ENCODE assay signal across 10 cellular contexts in the genomic region with DNA sequence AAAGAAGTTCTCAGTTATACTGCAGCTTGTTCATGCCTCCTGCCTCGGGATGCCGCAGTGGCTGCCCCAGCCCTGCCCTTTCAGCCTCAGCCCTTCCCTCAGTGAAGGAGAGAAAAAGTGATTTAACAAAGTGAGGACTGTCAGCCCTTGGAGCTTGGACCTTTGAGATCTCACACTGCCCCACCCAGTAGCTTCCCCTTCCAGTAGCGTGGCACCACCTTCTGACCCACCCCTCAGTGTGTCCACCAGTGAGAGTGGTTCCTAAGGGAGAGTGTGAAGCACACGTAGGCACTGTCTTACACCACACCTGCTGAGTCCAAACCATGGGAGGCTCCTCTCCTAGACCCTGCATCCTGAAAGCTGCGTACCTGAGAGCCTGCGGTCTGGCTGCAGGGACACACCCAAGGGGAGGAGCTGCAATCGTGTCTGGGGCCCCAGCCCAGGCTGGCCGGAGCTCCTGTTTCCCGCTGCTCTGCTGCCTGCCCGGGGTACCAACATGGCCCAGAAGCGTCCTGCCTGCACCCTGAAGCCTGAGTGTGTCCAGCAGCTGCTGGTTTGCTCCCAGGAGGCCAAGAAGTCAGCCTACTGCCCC. TPM values are rescaled to one million over a fixed set of nuclear protein-coding genes. Genes with fewer than 3 reads are reported as not detected.
A peak's percentile ranks its signal among the peaks of the same experiment; 100 is the strongest.
DNase-seq lines count a peak whose midpoint lies in the region; ATAC-seq and TF ChIP-seq lines count a peak whose summit lies in the region.
"Had no signal": no experiment of that assay in that cellular context is flagged by ENCODE, and none has a peak within 500 bp of the region (broad histone marks: within the 10 kb centered on the region; RNA-seq: fewer than 3 reads in every experiment).

A gene (plus strand): TSS at position 464 of the 592 bp plus-strand sequence. CDS start 33 bp downstream, at position 497.

- TF ChIP-seq CTCF in fibroblast of mammary gland (conservative IDR thresholded peaks at IDR 0.05; ENCODE audit: control insufficient read depth, insufficient read depth, low read depth, low read length) (no peak), dorsolateral prefrontal cortex (IDR thresholded peaks at IDR 0.05 in 54 of 56, conservative IDR thresholded peaks at IDR 0.05 in 2 of 56; ENCODE audit: low read depth in 1 of 56, partially characterized antibody in 56 of 56) (no peak)

- peak within 1 kb of the TSS in 6 of 11 experiments; percentile 8 to 47 (median 35); a peak in 10 of 22 replicates for H3K9ac ChIP-seq in BLaER1 treated with 17β-estradiol and CSF1 and Interleukin-3, amounts not matched to agents 10 nM and 100 nM
- H3K9ac ChIP-seq: KMS-11 had no signal

- peaks cover 0 to 35% (median 20%) of the 10 kb centered on the region in 10 experiments; a peak in 15 of 20 replicates for H3K4me1 ChIP-seq in BLaER1 treated with 17β-estradiol and CSF1 and Interleukin-3, amounts not matched to agents 10 nM and 100 nM
- peaks cover 0 to 4% of the 10 kb centered on the region in 2 donors for H3K4me1 ChIP-seq in muscle layer of duodenum (ENCODE audit: control insufficient read depth in 1 of 2, insufficient read depth in 2 of 2, low read length in 2 of 2)
- no peaks in the 10 kb centered on the region for H3K4me1 ChIP-seq in SJCRH30

- H3K9me3 ChIP-seq in BLaER1 treated with 17β-estradiol and CSF1 and Interleukin-3, amounts not matched to agents 10 nM and 100 nM (replicated peaks in 1 of 11): no peaks in the 10 kb centered on the region
- H3K9me3 ChIP-seq in muscle layer of duodenum (ENCODE audit: control insufficient read depth in 1 of 2, low read length in 2 of 2) (no peaks in the 10 kb centered on the region), SJCRH30 (replicated peaks) (no peaks in the 10 kb centered on the region)

- DNase-seq in NOMO-1 (lab: John Stamatoyannopoulos, UW; ENCODE audit: unreplicated experiment in 2 of 2) (peak; percentile 65 to 81), fibroblast of mammary gland (ENCODE audit: low read depth) (no peak), SJCRH30 (no peak), dorsolateral prefrontal cortex (no peak)
- no peak for DNase-seq in activated CD8-positive, alpha-beta memory T cell treated with anti-CD3 and anti-CD28 coated beads, Interleukin-2, amount 50 U/mL, for 48 hours

- no peaks in the 10 kb centered on the region for H4K20me1 ChIP-seq in BLaER1 treated with 17β-estradiol and CSF1 and Interleukin-3, amounts not matched to agents 10 nM and 100 nM

- peak within 1 kb of the TSS in 2 of 10 experiments; percentile 35 to 47; a peak in 3 of 20 replicates for H3K4me3 ChIP-seq in BLaER1 treated with 17β-estradiol and CSF1 and Interleukin-3, amounts not matched to agents 10 nM and 100 nM
- H3K4me3 ChIP-seq in fibroblast of mammary gland (ENCODE audit: control insufficient read depth, low read depth, low read length) (peak within 1 kb of the TSS; percentile 35), muscle layer of duodenum (ENCODE audit: low read depth in 1 of 2, low read length in 2 of 2) (peak within 1 kb of the TSS; percentile 30 to 52), SJCRH30 (no peak within 1 kb of the TSS), dorsolateral prefrontal cortex (peak within 1 kb of the TSS in 21 of 59 donors; percentile 1 to 48 (median 27))

- intact Hi-C loops in dorsolateral prefrontal cortex (cut with DNase I): no loop called here

- ATAC-seq in HG03025 (IDR thresholded peaks at IDR 0.05; ENCODE audit: low FRiP score, unreplicated experiment): no peak
- ATAC-seq: activated naive CD4-positive, alpha-beta T cell treated with anti-CD3 and anti-CD28 coated beads, Interleukin-2, amount 50 U/mL, for 72 hours had no signal

- H3K36me3 ChIP-seq in BLaER1 treated with 17β-estradiol and CSF1 and Interleukin-3, amounts not matched to agents 10 nM and 100 nM: no peaks in the 10 kb centered on the region
- H3K36me3 ChIP-seq in muscle layer of duodenum (ENCODE audit: control insufficient read depth in 1 of 2, insufficient read depth in 2 of 2, low read length in 2 of 2): no peaks in the 10 kb centered on the region
- no peaks in the 10 kb centered on the region for H3K36me3 ChIP-seq in SJCRH30

- peaks cover 0 to 18% (median 10%) of the 10 kb centered on the region in 11 experiments; a peak in 12 of 22 replicates for H3K27me3 ChIP-seq in BLaER1 treated with 17β-estradiol and CSF1 and Interleukin-3, amounts not matched to agents 10 nM and 100 nM
- H3K27me3 ChIP-seq in muscle layer of duodenum (ENCODE audit: low read depth, low read length): peaks cover 11% of the 10 kb centered on the region
- H3K27me3 ChIP-seq in SJCRH30: peaks cover 9% of the 10 kb centered on the region
- H3K27me3 ChIP-seq in dorsolateral prefrontal cortex: peaks cover 0 to 46% (median 13%) of the 10 kb centered on the region in 45 donors

- H3K27ac ChIP-seq in BLaER1 treated with 17β-estradiol and CSF1 and Interleukin-3, amounts not matched to agents 10 nM and 100 nM: peak within 1 kb of the TSS in 8 of 11 experiments; percentile 13 to 69 (median 44); a peak in 12 of 22 replicates
- no peak within 1 kb of the TSS for H3K27ac ChIP-seq in muscle layer of duodenum (ENCODE audit: low read length)
- no peak within 1 kb of the TSS for H3K27ac ChIP-seq in SJCRH30
- peak within 1 kb of the TSS in 28 of 59 donors; percentile 1 to 79 (median 41) for H3K27ac ChIP-seq in dorsolateral prefrontal cortex
- H3K27ac ChIP-seq: KMS-11 had no signal

- peak within 1 kb of the TSS in 8 of 11 experiments; percentile 26 to 76 (median 52); a peak in 13 of 22 replicates for H3K4me2 ChIP-seq in BLaER1 treated with 17β-estradiol and CSF1 and Interleukin-3, amounts not matched to agents 10 nM and 100 nM
- H3K4me2 ChIP-seq: KMS-11 had no signal

RNA-seq across cellular contexts. Expression of the gene that starts here (rescaled TPM):
- total RNA-seq in SJCRH30 (2014; rRNA removed; shearing (Covaris generic)): not detected in 2 replicates
- 10 to 100 TPM in 1 of 120 experiments, 1 to 10 TPM in 102, under 1 TPM in 12, not detected in 5; 0.49 to 10.9 (median 2.5) TPM for total RNA-seq in dorsolateral prefrontal cortex
- total RNA-seq: activated naive CD4-positive, alpha-beta T cell treated with anti-CD3 and anti-CD28 coated beads, Interleukin-2, amount 50 U/mL, for 72 hours had no signal

Comparison
In these comparisons a context has a peak if more than half of its experiments do, and no peak if none do; other contexts are left out.
1. H3K27ac ChIP-seq: peak in BLaER1 treated with 17β-estradiol and CSF1 and Interleukin-3, amounts not matched to agents 10 nM and 100 nM (8 of 11); none in muscle layer of duodenum (single experiment) and SJCRH30 (single experiment).
2. DNase-seq: peak in NOMO-1 (2 of 2); none in fibroblast of mammary gland (single experiment), SJCRH30 (0 of 2), activated CD8-positive, alpha-beta memory T cell treated with anti-CD3 and anti-CD28 coated beads, Interleukin-2, amount 50 U/mL, for 48 hours (single experiment) and dorsolateral prefrontal cortex (0 of 10).